10 cellular contexts compared by ENCODE assay signal in the genomic region with DNA sequence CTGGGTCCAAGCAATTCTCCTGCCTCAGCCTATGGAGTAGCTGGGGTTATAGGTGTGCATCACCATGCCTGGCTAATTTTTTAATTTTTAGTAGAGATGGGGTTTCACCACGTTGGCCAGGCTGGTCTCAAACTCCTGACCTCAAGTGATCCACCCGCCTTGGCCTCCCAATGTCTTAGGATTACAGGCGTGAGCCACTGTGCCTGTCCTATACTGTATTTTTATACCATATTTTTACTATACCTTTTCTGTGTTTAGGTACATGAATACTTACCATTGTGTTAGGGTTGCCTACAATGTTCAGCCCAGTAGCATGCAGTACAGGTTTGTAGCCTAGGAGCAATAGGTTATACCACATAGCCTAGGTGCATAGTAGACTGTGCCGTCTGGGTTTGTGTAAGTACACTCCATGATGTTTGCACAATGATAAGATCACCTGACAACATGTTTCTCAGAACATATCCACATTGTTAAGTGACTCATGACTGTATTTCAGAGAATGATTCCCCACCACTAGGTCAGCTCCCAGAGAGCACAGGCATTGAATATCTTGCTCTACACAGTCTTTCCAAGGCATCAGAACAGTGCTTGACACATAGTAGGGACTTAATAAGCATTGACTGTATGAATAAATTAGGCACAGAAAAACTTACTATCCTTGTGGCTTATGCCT. TPM values are rescaled to one million over a fixed set of nuclear protein-coding genes. Genes with fewer than 3 reads are reported as not detected.
DNase-seq lines count a peak whose midpoint lies in the region; ATAC-seq, FAIRE-seq and TF ChIP-seq lines count a peak whose summit lies in the region.
"Had no signal": no experiment of that assay in that cellular context is flagged by ENCODE, and none has a peak within 500 bp of the region (broad histone marks: within the 10 kb centered on the region; RNA-seq: fewer than 3 reads in every experiment).

No MANE protein-coding gene starts in this region.

- ATAC-seq in pancreas (peak; percentile 87 to 92 (median 90)), GM18870 (IDR thresholded peaks at IDR 0.05; ENCODE audit: unreplicated experiment) (no peak)
- ATAC-seq: effector memory CD8-positive, alpha-beta T cell had no signal

- peaks cover 6 to 22% (median 10%) of the 10 kb centered on the region in 3 donors for H3K4me1 ChIP-seq in pancreas

- 63 to 67% methylated on average over 4 of the region's 4 CpGs for WGBS in pancreas, 2 donors

- DNase-seq in ELR (ENCODE audit: low read depth) (peak; percentile 87), NCI-H2196 treated with DMSO at 0.1 percent for 48 hours (lab: John Stamatoyannopoulos, UW; ENCODE audit: unreplicated experiment) (peak; percentile 9), cardiac fibroblast (ENCODE audit: low read depth in 2 of 2) (peak; percentile 58 to 89), pancreas (peak in 2 of 6 donors; percentile 34 to 41), islet precursor cell (no peak), HuH-7 (ENCODE audit: low spot score) (no peak), SHP77 (lab: John Stamatoyannopoulos, UW) (no peak)
- DNase-seq: effector memory CD8-positive, alpha-beta T cell; KBM-7 had no signal

- H3K4me3 ChIP-seq in cardiac fibroblast (replicated peaks in 1 of 2; ENCODE audit: low read depth in 2 of 2, low read length in 2 of 2) (no peak overlapping the region), pancreas (no peak overlapping the region)

- no peaks in the 10 kb centered on the region for H3K27me3 ChIP-seq in pancreas

- intact Hi-C loops in pancreas (cut with DNase I): no loop called here

- no peak for FAIRE-seq in pancreas (lab: Jason Lieb, UNC)

- peak overlapping the region in 3 of 4 donors; percentile 10 to 66 (median 52) for H3K27ac ChIP-seq in pancreas

- no peaks in the 10 kb centered on the region for H3K36me3 ChIP-seq in pancreas

- TF ChIP-seq CTCF in cardiac fibroblast (IDR thresholded peaks at IDR 0.05; ENCODE audit: low read depth, low read length) (no peak), pancreas (IDR thresholded peaks at IDR 0.05) (no peak)

- H3K9me3 ChIP-seq in pancreas: no peaks in the 10 kb centered on the region

RNA-seq across cellular contexts. Expression of a gene that starts 6.0 kb away (rescaled TPM):
- 10 to 100 TPM; 41.1 to 81.2 (median 51.1) TPM for total RNA-seq in pancreas
- polyA plus RNA-seq in pancreas: 10 to 100 TPM; 47.8 to 63.3 TPM

Comparison
In these comparisons a context has a peak if more than half of its experiments do, and no peak if none do; other contexts are left out.
1. DNase-seq: peak in ELR (single experiment), NCI-H2196 treated with DMSO at 0.1 percent for 48 hours (single experiment) and cardiac fibroblast (2 of 2); none in islet precursor cell (single experiment), HuH-7 (single experiment) and SHP77 (0 of 2).